ENCODE assay signal across 8 cellular contexts in genomic region chr2:148674063-148675020, GRCh38. TPM values are rescaled to one million over a fixed set of nuclear protein-coding genes. Genes with fewer than 3 reads are reported as not detected.
DNase-seq lines count a peak whose midpoint lies in the region; ATAC-seq and TF ChIP-seq lines count a peak whose summit lies in the region.

No MANE protein-coding gene starts in this region.

- H3K36me3 Mint-ChIP-seq in activated B cell treated with CpG ODN at 0.5 μM for 24 hours (ENCODE audit: low read depth): peaks cover 11% of the 10 kb centered on the region

- intact Hi-C loops in activated B cell treated with CpG ODN at 0.5 μM for 24 hours (cut with micrococcal nuclease): loop anchor here (2.0 to 5.0 kb wide), 2 partner anchors 30 to 682 kb away; partner anchors contain the start of gene EPC2
- intact Hi-C loops in right cardiac atrium (cut with DNase I): no loop called here
- intact Hi-C loops in posterior cingulate gyrus (cut with DNase I): no loop called here

- CTCF ChIA-PET in activated B cell treated with CpG ODN at 0.5 μM for 24 hours (lab: Charles Lee): interaction anchor here (1.3 kb wide), 1 partner anchor 12 kb away, joined by 3 read pairs; no protein-coding TSS in a partner anchor

- H3K27ac ChIP-seq in right cardiac atrium (ENCODE audit: low read length): no peak overlapping the region

- H3K27me3 ChIP-seq in right cardiac atrium (ENCODE audit: control insufficient read depth, insufficient read depth): no peaks in the 10 kb centered on the region

- H3K4me1 ChIP-seq in right cardiac atrium (ENCODE audit: control insufficient read depth, insufficient read depth, low read length): peaks cover 9% of the 10 kb centered on the region

- no peak for TF ChIP-seq CTCF in activated B cell treated with CpG ODN at 0.5 μM for 24 hours (IDR thresholded peaks at IDR 0.05)

- WGBS in right cardiac atrium: 72% methylated on average over 2 of the region's 2 CpGs

- H3K27me3 Mint-ChIP-seq in activated B cell treated with CpG ODN at 0.5 μM for 24 hours: no peaks in the 10 kb centered on the region

- DNase-seq in activated gamma-delta T cell treated with Interleukin-2 at 50 U/mL for 16 hours: peak; percentile 13
- DNase-seq in activated gamma-delta T cell (lab: John Stamatoyannopoulos, UW): no peak
- peak; percentile 59 for DNase-seq in HuH-7 (ENCODE audit: low spot score)
- DNase-seq in activated B cell treated with CpG ODN at 0.5 μM for 24 hours: no peak
- peak; percentile 21 for DNase-seq in glomerular visceral epithelial cell (ENCODE audit: extremely low spot score)
- peak; percentile 9 for DNase-seq in stimulated activated naive CD4-positive, alpha-beta T cell treated with Interleukin-2 at 50 U/mL for 16 hours (lab: John Stamatoyannopoulos, UW)
- DNase-seq in right cardiac atrium: no peak
- no peak for DNase-seq in posterior cingulate gyrus

- POLR2A ChIA-PET in activated B cell treated with CpG ODN at 0.5 μM for 24 hours (lab: Charles Lee): no interaction called here

- peaks cover 67% of the 10 kb centered on the region for H3K4me1 Mint-ChIP-seq in activated B cell treated with CpG ODN at 0.5 μM for 24 hours

- no peak overlapping the region for H3K4me3 ChIP-seq in right cardiac atrium (ENCODE audit: low read length)

- peaks cover 6% of the 10 kb centered on the region for H3K9me3 Mint-ChIP-seq in activated B cell treated with CpG ODN at 0.5 μM for 24 hours

- H3K9me3 ChIP-seq in right cardiac atrium (ENCODE audit: control insufficient read depth, low read length): no peaks in the 10 kb centered on the region

- ATAC-seq in activated B cell treated with CpG ODN at 0.5 μM for 24 hours (ENCODE audit: low read depth) (peak; percentile 68), right cardiac atrium (no peak)

- H3K4me3 Mint-ChIP-seq in activated B cell treated with CpG ODN at 0.5 μM for 24 hours: no peak overlapping the region

- no peak overlapping the region for H3K27ac Mint-ChIP-seq in activated B cell treated with CpG ODN at 0.5 μM for 24 hours

RNA-seq across cellular contexts. Expression of gene EPC2, which starts 29.8 kb away (rescaled TPM):
- total RNA-seq in activated B cell treated with CpG ODN at 0.5 μM for 24 hours: 52.1 and 52.6 TPM in 2 replicates
- 10 to 100 TPM; 23.5 to 27.8 (median 26.8) TPM for total RNA-seq in right cardiac atrium
- 9.9 TPM for polyA plus RNA-seq in right cardiac atrium

Comparison
In these comparisons a context has a peak if more than half of its experiments do, and no peak if none do; other contexts are left out.
1. DNase-seq: peak in activated gamma-delta T cell treated with Interleukin-2 at 50 U/mL for 16 hours (single experiment), HuH-7 (single experiment), glomerular visceral epithelial cell (single experiment) and stimulated activated naive CD4-positive, alpha-beta T cell treated with Interleukin-2 at 50 U/mL for 16 hours (single experiment); none in activated gamma-delta T cell (single experiment), activated B cell treated with CpG ODN at 0.5 μM for 24 hours (single experiment), right cardiac atrium (0 of 3) and posterior cingulate gyrus (0 of 10).